Comparison of ENCODE assay signal across 11 cellular contexts in genomic region chr19:58196911-58197616, GRCh38. TPM values are rescaled to one million over a fixed set of nuclear protein-coding genes. Genes with fewer than 3 reads are reported as not detected.
A peak's percentile ranks its signal among the peaks of the same experiment; 100 is the strongest.
DNase-seq lines count a peak whose midpoint lies in the region; ATAC-seq and TF ChIP-seq lines count a peak whose summit lies in the region.
"Had no signal": no experiment of that assay in that cellular context is flagged by ENCODE, and none has a peak within 500 bp of the region (broad histone marks: within the 10 kb centered on the region; RNA-seq: fewer than 3 reads in every experiment).

No MANE protein-coding gene starts in this region.

- H3K4me2 ChIP-seq in Karpas-422 (ENCODE audit: low read depth, low read length, poor library complexity, severe bottlenecking) = no peak overlapping the region

- ATAC-seq in naive B cell (ENCODE audit: low read depth in 2 of 2) = no peak

- H3K9me2 ChIP-seq in Karpas-422 (replicated peaks; ENCODE audit: insufficient read depth, low read length) = no peaks in the 10 kb centered on the region

- no peaks in the 10 kb centered on the region for H3K27me3 ChIP-seq in Karpas-422 (ENCODE audit: low read length)
- H3K27me3 ChIP-seq: upper lobe of left lung had no signal

- H3K27me3 Mint-ChIP-seq in naive B cell (no peaks in the 10 kb centered on the region), mesothelial cell of epicardium (ENCODE audit: low read depth) (no peaks in the 10 kb centered on the region)

- H3K4me3 Mint-ChIP-seq in naive B cell (peak overlapping the region in 2 of 8 donors; percentile 10 to 73), mesothelial cell of epicardium (no peak overlapping the region)

- no peak overlapping the region for H3K9ac ChIP-seq in Karpas-422 (ENCODE audit: low read length)

- no peak for TF ChIP-seq CTCF in mesothelial cell of epicardium (IDR thresholded peaks at IDR 0.05; ENCODE audit: unreplicated experiment)

- peaks cover 74% of the 10 kb centered on the region for H3K9me3 ChIP-seq in Karpas-422 (ENCODE audit: low read length)

- H3K27ac ChIP-seq in Karpas-422 (ENCODE audit: low read length) = no peak overlapping the region
- H3K27ac ChIP-seq: upper lobe of left lung had no signal

- H3K4me1 ChIP-seq in Karpas-422 (ENCODE audit: low read length) = no peaks in the 10 kb centered on the region
- H3K4me1 ChIP-seq: upper lobe of left lung had no signal

- H3K9me3 Mint-ChIP-seq in naive B cell (peaks cover 17 to 95% (median 87%) of the 10 kb centered on the region in 7 donors), mesothelial cell of epicardium (peaks cover 68% of the 10 kb centered on the region)

- H3K36me3 Mint-ChIP-seq in naive B cell = peaks cover 71 to 80% of the 10 kb centered on the region in 2 donors
- H3K36me3 Mint-ChIP-seq in mesothelial cell of epicardium = peaks cover 82% of the 10 kb centered on the region

- H4K20me1 ChIP-seq in Karpas-422 (ENCODE audit: insufficient read depth, low read depth, low read length) = no peaks in the 10 kb centered on the region

- H3K4me1 Mint-ChIP-seq in naive B cell = peaks cover 2 to 10% (median 4%) of the 10 kb centered on the region in 3 donors
- no peaks in the 10 kb centered on the region for H3K4me1 Mint-ChIP-seq in mesothelial cell of epicardium

- peaks cover 72% of the 10 kb centered on the region for H3K36me3 ChIP-seq in Karpas-422 (ENCODE audit: insufficient read depth, low read length)

- no peaks in the 10 kb centered on the region for H3K79me2 ChIP-seq in Karpas-422 (ENCODE audit: low read length)

- H3K4me3 ChIP-seq in Karpas-422 (ENCODE audit: low read length) = peak overlapping the region; percentile 12; the same call in 1 of the 2 replicates
- H3K4me3 ChIP-seq: upper lobe of left lung had no signal

- DNase-seq in DMS79 treated with DMSO at 0.1 percent for 48 hours (lab: John Stamatoyannopoulos, UW) (peak; percentile 12), DMS79 (lab: John Stamatoyannopoulos, UW) (no peak), Karpas-422 (no peak), cerebellar cortex (ENCODE audit: low spot score) (peak; percentile 8), naive B cell (peak; percentile 3), T1000 (lab: John Stamatoyannopoulos, UW) (no peak), mesothelial cell of epicardium (ENCODE audit: low spot score in 2 of 2, unreplicated experiment in 2 of 2) (no peak), NCI-H146 (lab: John Stamatoyannopoulos, UW) (no peak)
- DNase-seq: kidney, posterior cingulate gyrus, upper lobe of left lung had no signal

- H2AFZ ChIP-seq in Karpas-422 (ENCODE audit: low read length) = no peak overlapping the region

- H3K27ac Mint-ChIP-seq in naive B cell = no peak overlapping the region
- H3K27ac Mint-ChIP-seq in mesothelial cell of epicardium = no peak overlapping the region

RNA-seq across cellular contexts. Expression of gene ZNF274, which starts 14.2 kb away (rescaled TPM):
- total RNA-seq in Karpas-422 (2014; rRNA removed; shearing (Covaris generic); ENCODE audit: low replicate concordance) = 14.1 and 27.9 TPM in 2 replicates
- 10 to 100 TPM; 45.1 to 65.9 (median 55.5) TPM for polyA plus RNA-seq in naive B cell (ENCODE audit: low read depth in 6 of 6)
- 27.4 to 30.6 TPM (median 27.9 TPM) in 3 replicates for total RNA-seq in mesothelial cell of epicardium

RNA-seq across cellular contexts. Expression of gene ZNF544, which starts 31.6 kb away (rescaled TPM):
- total RNA-seq in Karpas-422 (2014; rRNA removed; shearing (Covaris generic); ENCODE audit: low replicate concordance) = 111 and 129 TPM in 2 replicates
- 10 to 100 TPM; 16.4 to 41.1 (median 23.1) TPM for polyA plus RNA-seq in naive B cell (ENCODE audit: low read depth in 6 of 6)
- total RNA-seq in mesothelial cell of epicardium = 62.7 to 63.5 TPM (median 63.3 TPM) in 3 replicates

RNA-seq across cellular contexts. Expression of gene ZNF329, which starts 46.5 kb away (rescaled TPM):
- 7.8 and 9.1 TPM in 2 replicates for total RNA-seq in Karpas-422 (2014; rRNA removed; shearing (Covaris generic); ENCODE audit: low replicate concordance)
- 10 to 100 TPM in 1 of 6 donors, 1 to 10 TPM in 5; 2.5 to 11.2 (median 5.6) TPM for polyA plus RNA-seq in naive B cell (ENCODE audit: low read depth in 6 of 6)
- 13.6 to 15.0 TPM (median 14.6 TPM) in 3 replicates for total RNA-seq in mesothelial cell of epicardium

Comparison
In these comparisons a context has a peak if more than half of its experiments do, and no peak if none do; other contexts are left out.
1. DNase-seq: peak in DMS79 treated with DMSO at 0.1 percent for 48 hours (single experiment), cerebellar cortex (single experiment) and naive B cell (single experiment); none in DMS79 (single experiment), Karpas-422 (single experiment), T1000 (single experiment), mesothelial cell of epicardium (0 of 2) and NCI-H146 (single experiment).